In the genomic region with DNA sequence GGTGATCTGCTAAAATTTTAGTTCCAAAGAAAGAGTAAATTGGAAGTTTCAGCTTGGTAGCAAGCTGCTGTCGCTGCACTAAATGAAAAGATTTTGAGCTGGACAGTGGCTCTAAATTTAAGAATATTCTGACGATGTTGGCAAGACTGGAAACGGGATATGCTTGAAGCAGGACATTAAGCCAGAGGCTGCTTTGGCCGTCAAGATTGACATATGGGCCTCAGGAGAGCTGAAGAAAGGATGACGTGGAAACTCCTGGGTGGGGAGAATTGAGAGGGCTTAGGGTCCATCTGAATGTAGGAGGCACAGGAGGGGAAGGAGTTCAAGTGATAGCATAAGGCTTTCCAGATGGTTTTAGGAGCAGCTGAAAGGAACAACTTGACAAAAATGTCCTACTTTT, we compare ENCODE assay signal across 17 cellular contexts.
DNase-seq lines count a peak whose midpoint lies in the region; ATAC-seq, FAIRE-seq and TF ChIP-seq lines count a peak whose summit lies in the region.
"Had no signal": no experiment of that assay in that cellular context is flagged by ENCODE, and none has a peak within 500 bp of the region (broad histone marks: within the 10 kb centered on the region; RNA-seq: fewer than 3 reads in every experiment).

No MANE protein-coding gene starts in this region.

- no peak for TF ChIP-seq CTCF in A549 (IDR thresholded peaks at IDR 0.05)
- TF ChIP-seq CTCF in WERI-Rb-1 (IDR thresholded peaks at IDR 0.05; ENCODE audit: low read depth, low read length): no peak
- no peak for TF ChIP-seq CTCF in fibroblast of mammary gland (conservative IDR thresholded peaks at IDR 0.05; ENCODE audit: control insufficient read depth, insufficient read depth, low read depth, low read length)
- no peak for TF ChIP-seq CTCF in nephron progenitor cell (IDR thresholded peaks at IDR 0.05)
- no peak for TF ChIP-seq CTCF in ascending aorta (IDR thresholded peaks at IDR 0.05)

- H3K4me3 ChIP-seq in A549 (no peak overlapping the region), WERI-Rb-1 (ENCODE audit: low read depth, low read length) (no peak overlapping the region), fibroblast of mammary gland (ENCODE audit: control insufficient read depth, low read depth, low read length) (no peak overlapping the region), ascending aorta (no peak overlapping the region)
- H3K4me3 ChIP-seq: BLaER1 treated with 17β-estradiol and CSF1 and Interleukin-3, amounts not matched to agents 10 nM and 100 nM; HAP-1 had no signal

- intact Hi-C loops in ascending aorta (cut with DNase I): no loop called here

- peak overlapping the region; percentile 23 for H3K27ac Mint-ChIP-seq in nephron progenitor cell
- H3K27ac Mint-ChIP-seq in T-helper 2 cell treated with Interferon-gamma antibody and Interleukin-4, amounts not matched to agents 5 μg/mL and 100 μg/mL, for 36 hours: no peak overlapping the region
- H3K27ac Mint-ChIP-seq: CD4-positive, CD25-positive, alpha-beta regulatory T cell had no signal

- TF ChIP-seq EP300 in A549 (IDR thresholded peaks at IDR 0.05): no peak

- peak overlapping the region; percentile 5 to 55; a peak in 3 of 6 replicates for H3K27ac ChIP-seq in A549
- H3K27ac ChIP-seq in WERI-Rb-1: no peak overlapping the region
- no peak overlapping the region for H3K27ac ChIP-seq in ascending aorta
- H3K27ac ChIP-seq: BLaER1 treated with 17β-estradiol and CSF1 and Interleukin-3, amounts not matched to agents 10 nM and 100 nM had no signal

- POLR2A ChIA-PET in A549 (lab: Yijun Ruan, JAX): no interaction called here

- peaks cover 46% of the 10 kb centered on the region for H3K4me1 Mint-ChIP-seq in nephron progenitor cell
- no peaks in the 10 kb centered on the region for H3K4me1 Mint-ChIP-seq in T-helper 2 cell treated with Interferon-gamma antibody and Interleukin-4, amounts not matched to agents 5 μg/mL and 100 μg/mL, for 36 hours (ENCODE audit: low read depth)
- H3K4me1 Mint-ChIP-seq: CD4-positive, CD25-positive, alpha-beta regulatory T cell had no signal

- H3K4me3 Mint-ChIP-seq in nephron progenitor cell: peak overlapping the region; percentile 4
- H3K4me3 Mint-ChIP-seq in T-helper 2 cell treated with Interferon-gamma antibody and Interleukin-4, amounts not matched to agents 5 μg/mL and 100 μg/mL, for 36 hours: no peak overlapping the region
- H3K4me3 Mint-ChIP-seq: CD4-positive, CD25-positive, alpha-beta regulatory T cell had no signal

- H3K4me1 ChIP-seq in A549 (peaks cover 47% of the 10 kb centered on the region), ascending aorta (no peaks in the 10 kb centered on the region)
- H3K4me1 ChIP-seq: HAP-1 had no signal

- no peak for ATAC-seq in A549
- ATAC-seq: HepG2 had no signal

- TF ChIP-seq POLR2A in A549 (IDR thresholded peaks at IDR 0.05; ENCODE audit: low read length): no peak

- H3K27me3 ChIP-seq in WERI-Rb-1 (ENCODE audit: insufficient read depth, low read depth, severe bottlenecking) (no peaks in the 10 kb centered on the region), ascending aorta (no peaks in the 10 kb centered on the region)
- H3K27me3 ChIP-seq: BLaER1 treated with 17β-estradiol and CSF1 and Interleukin-3, amounts not matched to agents 10 nM and 100 nM had no signal

- no peaks in the 10 kb centered on the region for H3K9me3 Mint-ChIP-seq in nephron progenitor cell
- no peaks in the 10 kb centered on the region for H3K9me3 Mint-ChIP-seq in T-helper 2 cell treated with Interferon-gamma antibody and Interleukin-4, amounts not matched to agents 5 μg/mL and 100 μg/mL, for 36 hours

- H3K36me3 ChIP-seq in WERI-Rb-1 (no peaks in the 10 kb centered on the region), ascending aorta (peaks cover 0 to 4% of the 10 kb centered on the region in 2 donors)
- H3K36me3 ChIP-seq: BLaER1 treated with 17β-estradiol and CSF1 and Interleukin-3, amounts not matched to agents 10 nM and 100 nM; HAP-1 had no signal

- H3K4me2 ChIP-seq in A549: no peak overlapping the region
- H3K4me2 ChIP-seq: BLaER1 treated with 17β-estradiol and CSF1 and Interleukin-3, amounts not matched to agents 10 nM and 100 nM had no signal

- no peaks in the 10 kb centered on the region for H3K9me3 ChIP-seq in A549
- H3K9me3 ChIP-seq in WERI-Rb-1 (ENCODE audit: severe bottlenecking): no peaks in the 10 kb centered on the region
- no peaks in the 10 kb centered on the region for H3K9me3 ChIP-seq in ascending aorta
- H3K9me3 ChIP-seq: BLaER1 treated with 17β-estradiol and CSF1 and Interleukin-3, amounts not matched to agents 10 nM and 100 nM; HAP-1 had no signal

- WGBS in A549 (ENCODE audit: missing lambda C conversion rate): 92% methylated on average over 5 of the region's 5 CpGs

- DNase-seq in A549 (ENCODE audit: low read depth in 1 of 2, low spot score in 1 of 2) (no peak), WERI-Rb-1 (peak; percentile 25), fibroblast of mammary gland (ENCODE audit: low read depth) (peak; percentile 31), nephron progenitor cell (peak; percentile 25), NCI-H2081 (lab: John Stamatoyannopoulos, UW) (no peak), ascending aorta (ENCODE audit: low spot score in 2 of 2) (no peak)
- no peak for DNase-seq in T-helper 2 cell treated with Interferon-gamma antibody and Interleukin-4, amounts not matched to agents 5 μg/mL and 100 μg/mL, for 36 hours (ENCODE audit: low spot score)
- DNase-seq: 8988T; ACHN; CD4-positive, CD25-positive, alpha-beta regulatory T cell; DMS53; GF-D8 had no signal

- CTCF ChIA-PET in A549 (lab: Yijun Ruan, JAX): interaction anchor here (0.6 to 0.8 kb wide), 2 partner anchors 14 to 1041 kb away, joined by 3 to 4 read pairs; no protein-coding TSS in a partner anchor

- TF ChIP-seq RAD21 in A549 (conservative IDR thresholded peaks at IDR 0.05 in 1 of 2, IDR thresholded peaks at IDR 0.05 in 1 of 2): no peak

- H3K27me3 Mint-ChIP-seq in nephron progenitor cell (ENCODE audit: low read depth, poor library complexity): peaks cover 12% of the 10 kb centered on the region
- no peaks in the 10 kb centered on the region for H3K27me3 Mint-ChIP-seq in T-helper 2 cell treated with Interferon-gamma antibody and Interleukin-4, amounts not matched to agents 5 μg/mL and 100 μg/mL, for 36 hours (ENCODE audit: low read depth)
- H3K27me3 Mint-ChIP-seq: CD4-positive, CD25-positive, alpha-beta regulatory T cell had no signal

- no peak for FAIRE-seq in A549 (lab: Jason Lieb, UNC)
- FAIRE-seq: H1, HepG2, HTR-8/SVneo had no signal

- no peaks in the 10 kb centered on the region for H3K36me3 Mint-ChIP-seq in nephron progenitor cell (ENCODE audit: low read depth)
- H3K36me3 Mint-ChIP-seq in T-helper 2 cell treated with Interferon-gamma antibody and Interleukin-4, amounts not matched to agents 5 μg/mL and 100 μg/mL, for 36 hours (ENCODE audit: low read depth): no peaks in the 10 kb centered on the region
- H3K36me3 Mint-ChIP-seq: CD4-positive, CD25-positive, alpha-beta regulatory T cell had no signal

TF ChIP-seq in A549, 52 proteins besides CTCF, POLR2A, EP300 and RAD21:
- TF ChIP-seq JUN (IDR thresholded peaks at IDR 0.05): no peak
- no peak for TF ChIP-seq HOXB13 (CRISPR knock-in tag; IDR thresholded peaks at IDR 0.05; ENCODE audit: low read depth)
- no peak for TF ChIP-seq RNF2 (IDR thresholded peaks at IDR 0.05; ENCODE audit: borderline replicate concordance, low read depth)
- TF ChIP-seq HOXA7 (CRISPR knock-in tag; IDR thresholded peaks at IDR 0.05): no peak

Comparison
In these comparisons a context has a peak if more than half of its experiments do, and no peak if none do; other contexts are left out.
1. DNase-seq: peak in WERI-Rb-1 (single experiment), fibroblast of mammary gland (single experiment) and nephron progenitor cell (single experiment); none in A549 (0 of 2), NCI-H2081 (0 of 2), T-helper 2 cell treated with Interferon-gamma antibody and Interleukin-4, amounts not matched to agents 5 μg/mL and 100 μg/mL, for 36 hours (single experiment) and ascending aorta (0 of 2).
2. H3K27ac ChIP-seq: peak in A549 (2 of 2); none in WERI-Rb-1 (single experiment) and ascending aorta (0 of 2).